In the genomic region with DNA sequence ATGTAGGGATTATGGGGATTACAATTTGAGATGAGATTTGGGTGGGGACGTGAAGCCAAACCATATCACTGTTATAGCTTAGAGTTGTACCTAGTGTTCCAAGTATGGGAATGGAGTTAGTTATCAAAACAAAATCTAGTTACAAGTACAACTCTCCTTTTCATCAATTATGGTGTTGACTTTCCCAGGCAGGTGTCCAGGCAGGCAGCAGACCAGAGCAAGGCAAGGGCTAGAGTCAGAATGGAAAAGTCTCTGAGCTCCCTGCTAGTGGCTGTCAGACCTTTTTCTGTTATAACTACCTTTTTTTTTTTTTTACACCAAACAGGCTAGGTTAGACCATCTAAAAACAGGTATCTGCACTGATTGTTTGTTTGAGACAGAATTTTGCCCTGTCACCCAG, we compare ENCODE assay signal across 35 cellular contexts. TPM values are rescaled to one million over a fixed set of nuclear protein-coding genes. Genes with fewer than 3 reads are reported as not detected.
"Had no signal": no experiment of that assay in that cellular context is flagged by ENCODE, and none has a peak within 500 bp of the region (broad histone marks: within the 10 kb centered on the region; RNA-seq: fewer than 3 reads in every experiment).

No MANE protein-coding gene starts in this region.

- H3K36me3 Mint-ChIP-seq: brain had no signal

- H3K27ac Mint-ChIP-seq: activated B cell treated with CpG ODN at 0.5 μM for 24 hours; activated CD4-positive, alpha-beta memory T cell treated with anti-CD3 and anti-CD28 coated beads for 36 hours; activated CD4-positive, alpha-beta T cell treated with anti-CD3 and anti-CD28 coated beads, Interleukin-2, amount 10 ng/mL, durations not matched to agents 24 days and 14 days; activated naive CD4-positive, alpha-beta T cell treated with anti-CD3 and anti-CD28 coated beads, Interleukin-2, amount 50 U/mL, for 24 hours; activated naive CD8-positive, alpha-beta T cell; activated T-cell treated with anti-CD3 and anti-CD28 coated beads, Interleukin-2, amount 50 U/mL, for 72 hours; activated T-helper 2 cell treated with anti-CD3 and anti-CD28 coated beads, Interferon-gamma antibody, Interleukin-2, Interleukin-4, amounts not matched to agents 10 μg/mL and 5 μg/mL and 100 μg/mL, durations not matched to agents 14 hours and 24 hours and 36 hours; brain; T-helper 1 cell treated with Interleukin-12 subunit alpha and Interleukin-12 subunit beta and Interleukin-4 antibody, amounts not matched to agents 30 μg/mL and 1 μg/mL, for 36 hours; T-helper 2 cell treated with Interferon-gamma antibody and Interleukin-4, amounts not matched to agents 5 μg/mL and 100 μg/mL, for 36 hours had no signal

- DNase-seq: activated B cell treated with CpG ODN at 0.5 μM for 24 hours; activated CD4-positive, alpha-beta memory T cell treated with anti-CD3 and anti-CD28 coated beads for 36 hours; activated CD4-positive, alpha-beta T cell treated with anti-CD3 and anti-CD28 coated beads for 4 hours; activated CD4-positive, alpha-beta T cell treated with anti-CD3 and anti-CD28 coated beads, Interleukin-2, amount 10 ng/mL, durations not matched to agents 24 days and 14 days; activated CD4-positive, alpha-beta T cell treated with anti-CD3 and anti-CD28 coated beads, Interleukin-2, amount 50 U/mL, for 1 hour; activated CD4-positive, alpha-beta T cell treated with anti-CD3 and anti-CD28 coated beads, Interleukin-2, amount 50 U/mL, for 4 hours; activated CD4-positive, CD25-positive, alpha-beta regulatory T cell treated with anti-CD3 and anti-CD28 coated beads, Interleukin-2, amount 50 U/mL, for 72 hours; activated CD8-positive, alpha-beta memory T cell treated with anti-CD3 and anti-CD28 coated beads, Interleukin-2, amount 50 U/mL, for 4 hours; activated effector memory CD4-positive, alpha-beta T cell treated with Interleukin-2 at 50 U/mL for 16 hours; activated gamma-delta T cell; activated naive CD4-positive, alpha-beta T cell treated with Interleukin-2 at 50 U/mL for 16 hours; activated T-cell treated with anti-CD3 and anti-CD28 coated beads for 4 hours; activated T-cell treated with anti-CD3 and anti-CD28 coated beads, Interleukin-2, amount 50 U/mL, for 1 hour; activated T-cell treated with anti-CD3 and anti-CD28 coated beads, Interleukin-2, amount 50 U/mL, for 4 hours; activated T-cell treated with anti-CD3 and anti-CD28 coated beads, Interleukin-2, amount 50 U/mL, for 72 hours; amygdala; anterior cingulate cortex; caudate nucleus; cerebellar nuclear complex; T-helper 1 cell; T-helper 2 cell; T-helper 9 cell had no signal

- H3K36me3 ChIP-seq: ascending aorta, cardiac muscle cell had no signal

- H3K27ac ChIP-seq: ascending aorta, cardiac muscle cell, VCaP had no signal

- H3K27me3 ChIP-seq: ascending aorta, cardiac muscle cell had no signal

- H3K4me1 Mint-ChIP-seq: brain had no signal

- FAIRE-seq: bronchial epithelial cell, TTC549 had no signal

- H3K4me3 ChIP-seq: ascending aorta, cardiac muscle cell had no signal

- H3K27me3 Mint-ChIP-seq: activated B cell treated with CpG ODN at 0.5 μM for 24 hours; activated CD4-positive, alpha-beta memory T cell treated with anti-CD3 and anti-CD28 coated beads for 36 hours; activated CD4-positive, alpha-beta T cell treated with anti-CD3 and anti-CD28 coated beads, Interleukin-2, amount 10 ng/mL, durations not matched to agents 24 days and 14 days; activated naive CD4-positive, alpha-beta T cell treated with anti-CD3 and anti-CD28 coated beads, Interleukin-2, amount 50 U/mL, for 24 hours; activated naive CD8-positive, alpha-beta T cell; central memory CD8-positive, alpha-beta T cell had no signal

- H3K9me3 ChIP-seq: ascending aorta had no signal

- H3K9me3 Mint-ChIP-seq: activated B cell treated with CpG ODN at 0.5 μM for 24 hours; activated naive CD4-positive, alpha-beta T cell treated with anti-CD3 and anti-CD28 coated beads, Interleukin-2, amount 50 U/mL, for 24 hours; activated T-cell treated with anti-CD3 and anti-CD28 coated beads, Interleukin-2, amount 50 U/mL, for 4 hours; brain; central memory CD8-positive, alpha-beta T cell had no signal

- H3K4me1 ChIP-seq: ascending aorta had no signal

- H3K4me3 Mint-ChIP-seq: activated B cell treated with CpG ODN at 0.5 μM for 24 hours; activated CD4-positive, alpha-beta memory T cell treated with anti-CD3 and anti-CD28 coated beads for 36 hours; activated CD4-positive, alpha-beta T cell treated with anti-CD3 and anti-CD28 coated beads, Interleukin-2, amount 10 ng/mL, durations not matched to agents 24 days and 14 days; activated naive CD4-positive, alpha-beta T cell treated with anti-CD3 and anti-CD28 coated beads, Interleukin-2, amount 50 U/mL, for 24 hours; activated naive CD8-positive, alpha-beta T cell; activated T-cell treated with anti-CD3 and anti-CD28 coated beads, Interleukin-2, amount 50 U/mL, for 4 hours; activated T-cell treated with anti-CD3 and anti-CD28 coated beads, Interleukin-2, amount 50 U/mL, for 72 hours; brain; central memory CD8-positive, alpha-beta T cell; T-helper 1 cell treated with Interleukin-12 subunit alpha and Interleukin-12 subunit beta and Interleukin-4 antibody, amounts not matched to agents 30 μg/mL and 1 μg/mL, for 36 hours; T-helper 2 cell treated with Interferon-gamma antibody and Interleukin-4, amounts not matched to agents 5 μg/mL and 100 μg/mL, for 36 hours had no signal

- ATAC-seq: activated T-cell treated with anti-CD3 and anti-CD28 coated beads, Interleukin-2, amount 50 U/mL, for 4 hours; activated T-cell treated with anti-CD3 and anti-CD28 coated beads, Interleukin-2, amount 50 U/mL, for 72 hours had no signal

RNA-seq across cellular contexts. Expression of gene C1QL3, which starts 55.7 kb away (rescaled TPM):
- total RNA-seq: activated B cell treated with CpG ODN at 0.5 μM for 24 hours; activated CD4-positive, alpha-beta memory T cell treated with anti-CD3 and anti-CD28 coated beads for 36 hours; activated CD4-positive, alpha-beta T cell treated with anti-CD3 and anti-CD28 coated beads, Interleukin-2, amount 10 ng/mL, durations not matched to agents 24 days and 14 days; activated T-cell treated with anti-CD3 and anti-CD28 coated beads, Interleukin-2, amount 50 U/mL, for 4 hours; ascending aorta; bronchial epithelial cell; cardiac muscle cell; chondrocyte had no signal
